In genomic region chr10:116120688-116121087, GRCh38 we compare ENCODE assay signal across 1 cellular context.
TF ChIP-seq lines count a peak whose summit lies in the region.

No MANE protein-coding gene starts in this region.

TF ChIP-seq in WTC11, 78 proteins besides CTCF, POLR2A, EP300 and RAD21 (continued from another document):
- no peak for TF ChIP-seq RELA (CRISPR knock-in tag; IDR thresholded peaks at IDR 0.05; ENCODE audit: borderline replicate concordance)
- no peak for TF ChIP-seq HMGA2 (CRISPR knock-in tag; IDR thresholded peaks at IDR 0.05)
- TF ChIP-seq FOXP4 (CRISPR knock-in tag; IDR thresholded peaks at IDR 0.05) = 0 out of 2 replicates have a peak, but pooled peaks have one; percentile 37
- peak; percentile 66; the same call in 1 of the 2 replicates for TF ChIP-seq MYBL2 (CRISPR knock-in tag; IDR thresholded peaks at IDR 0.05)
- TF ChIP-seq ZNF416 (CRISPR knock-in tag; IDR thresholded peaks at IDR 0.05) = no peak
- no peak for TF ChIP-seq KAT7 (CRISPR knock-in tag; IDR thresholded peaks at IDR 0.05; ENCODE audit: borderline replicate concordance)
- TF ChIP-seq, protein P1, sequence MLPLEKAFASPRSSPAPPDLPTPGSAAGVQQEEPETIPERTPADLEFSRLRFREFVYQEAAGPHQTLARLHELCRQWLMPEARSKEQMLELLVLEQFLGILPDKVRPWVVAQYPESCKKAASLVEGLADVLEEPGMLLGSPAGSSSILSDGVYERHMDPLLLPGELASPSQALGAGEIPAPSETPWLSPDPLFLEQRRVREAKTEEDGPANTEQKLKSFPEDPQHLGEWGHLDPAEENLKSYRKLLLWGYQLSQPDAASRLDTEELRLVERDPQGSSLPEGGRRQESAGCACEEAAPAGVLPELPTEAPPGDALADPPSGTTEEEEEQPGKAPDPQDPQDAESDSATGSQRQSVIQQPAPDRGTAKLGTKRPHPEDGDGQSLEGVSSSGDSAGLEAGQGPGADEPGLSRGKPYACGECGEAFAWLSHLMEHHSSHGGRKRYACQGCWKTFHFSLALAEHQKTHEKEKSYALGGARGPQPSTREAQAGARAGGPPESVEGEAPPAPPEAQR (CRISPR knock-in tag; IDR thresholded peaks at IDR 0.05) = no peak
- no peak for TF ChIP-seq CBFB (CRISPR knock-in tag; IDR thresholded peaks at IDR 0.05; ENCODE audit: low read depth)
- peak; percentile 59; the same call in 1 of the 2 replicates for TF ChIP-seq NFE2L1 (CRISPR knock-in tag; IDR thresholded peaks at IDR 0.05)
- TF ChIP-seq ATF3 (CRISPR knock-in tag; conservative IDR thresholded peaks at IDR 0.05) = no peak
- TF ChIP-seq ZNF423 (CRISPR knock-in tag; IDR thresholded peaks at IDR 0.05) = no peak
- no peak for TF ChIP-seq ZNF532 (CRISPR knock-in tag; IDR thresholded peaks at IDR 0.05; ENCODE audit: borderline replicate concordance)
- no peak for TF ChIP-seq IRF2 (CRISPR knock-in tag; IDR thresholded peaks at IDR 0.05; ENCODE audit: borderline replicate concordance, low read depth)
- TF ChIP-seq TEAD1 (CRISPR knock-in tag; IDR thresholded peaks at IDR 0.05) = peak; percentile 58; the same call in 1 of the 2 replicates
- no peak for TF ChIP-seq ZNF232 (CRISPR knock-in tag; IDR thresholded peaks at IDR 0.05)
- TF ChIP-seq IRF1 (CRISPR knock-in tag; IDR thresholded peaks at IDR 0.05) = no peak
- no peak for TF ChIP-seq OVOL2 (CRISPR knock-in tag; IDR thresholded peaks at IDR 0.05; ENCODE audit: borderline replicate concordance)
- TF ChIP-seq, protein P2, sequence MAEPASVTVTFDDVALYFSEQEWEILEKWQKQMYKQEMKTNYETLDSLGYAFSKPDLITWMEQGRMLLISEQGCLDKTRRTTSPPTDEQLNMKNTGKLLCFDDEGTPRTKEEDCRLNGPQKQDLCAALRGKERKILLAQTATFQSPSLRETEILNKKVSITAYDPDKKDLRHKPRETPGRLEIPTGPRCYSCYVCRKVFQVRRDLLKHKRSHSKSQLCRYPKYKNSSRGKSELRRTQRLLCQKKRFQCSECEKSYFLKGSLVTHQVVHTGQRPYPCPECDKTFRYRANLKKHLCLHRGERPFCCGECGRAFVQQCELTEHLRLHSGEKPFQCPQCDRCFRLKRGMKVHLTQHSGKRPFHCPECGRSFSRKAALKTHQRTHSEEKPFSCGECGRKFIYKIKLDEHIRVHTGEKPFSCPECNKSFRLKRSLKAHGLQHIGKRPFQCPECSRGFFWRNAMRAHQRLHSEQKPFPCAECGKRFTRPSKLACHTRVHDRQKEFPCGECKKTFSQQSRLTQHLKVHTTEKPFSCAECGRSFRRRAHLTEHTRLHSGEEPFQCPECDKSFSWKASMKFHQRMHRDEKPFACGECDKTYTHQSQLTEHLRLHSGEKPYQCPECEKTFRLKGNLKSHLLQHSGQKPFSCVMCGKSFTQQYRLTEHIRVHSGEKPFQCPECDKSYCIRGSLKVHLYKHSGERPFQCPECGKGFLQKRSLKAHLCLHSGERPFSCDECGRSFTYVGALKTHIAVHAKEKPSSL (CRISPR knock-in tag; conservative IDR thresholded peaks at IDR 0.05) = no peak
- TF ChIP-seq ELF4 (CRISPR knock-in tag; IDR thresholded peaks at IDR 0.05; ENCODE audit: low read depth) = no peak
- no peak for TF ChIP-seq ETV6 (CRISPR knock-in tag; IDR thresholded peaks at IDR 0.05)
- TF ChIP-seq, protein P3, sequence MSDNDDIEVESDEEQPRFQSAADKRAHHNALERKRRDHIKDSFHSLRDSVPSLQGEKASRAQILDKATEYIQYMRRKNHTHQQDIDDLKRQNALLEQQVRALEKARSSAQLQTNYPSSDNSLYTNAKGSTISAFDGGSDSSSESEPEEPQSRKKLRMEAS (CRISPR knock-in tag; IDR thresholded peaks at IDR 0.05) = peak; percentile 93
- TF ChIP-seq USF2 (CRISPR knock-in tag; IDR thresholded peaks at IDR 0.05) = no peak
- no peak for TF ChIP-seq AFF4 (CRISPR knock-in tag; IDR thresholded peaks at IDR 0.05; ENCODE audit: borderline replicate concordance)
- TF ChIP-seq FOXJ3 (CRISPR knock-in tag; IDR thresholded peaks at IDR 0.05; ENCODE audit: borderline replicate concordance) = no peak
